Comparison of ENCODE assay signal across 8 cellular contexts in genomic region chr20:5000263-5001173, GRCh38. TPM values are rescaled to one million over a fixed set of nuclear protein-coding genes. Genes with fewer than 3 reads are reported as not detected.
DNase-seq lines count a peak whose midpoint lies in the region; ATAC-seq and TF ChIP-seq lines count a peak whose summit lies in the region.

No MANE protein-coding gene starts in this region.

- in situ Hi-C loops in astrocyte of the cerebellum (cut with HindIII; ENCODE audit: low sequenced_read_pairs) = no loop called here

- H3K4me3 ChIP-seq in astrocyte of the cerebellum (ENCODE audit: low read depth, low read length) = peak overlapping the region; percentile 71
- peak overlapping the region; percentile 90 for H3K4me3 ChIP-seq in psoas muscle

- no peaks in the 10 kb centered on the region for H3K9me3 ChIP-seq in psoas muscle

- intact Hi-C loops in psoas muscle (cut with DNase I) = no loop called here

- H3K36me3 ChIP-seq in psoas muscle (ENCODE audit: insufficient read depth in 1 of 2, low read depth in 1 of 2) = no peaks in the 10 kb centered on the region

- DNase-seq in ELR (ENCODE audit: low read depth) = peak; percentile 28
- peak; percentile 76 for DNase-seq in RKO (ENCODE audit: low spot score)
- DNase-seq in astrocyte of the cerebellum (ENCODE audit: low read depth) = no peak
- peak; percentile 60 for DNase-seq in hepatic stellate cell (ENCODE audit: low spot score)
- DNase-seq in psoas muscle = peak; percentile 50 to 61
- DNase-seq in MV-4-11 (lab: John Stamatoyannopoulos, UW) = no peak
- no peak for DNase-seq in NCI-H2029 treated with DMSO at 0.1 percent for 48 hours (lab: John Stamatoyannopoulos, UW)

- H3K27ac ChIP-seq in psoas muscle = no peak overlapping the region

- WGBS in psoas muscle, 3 donors = 4 to 13% (median 7%) methylated on average over 29 to 53 of the region's 53 CpGs

- H3K27me3 ChIP-seq in psoas muscle (ENCODE audit: insufficient read depth in 3 of 3, low read length in 2 of 3) = no peaks in the 10 kb centered on the region

- TF ChIP-seq CTCF in astrocyte of the cerebellum (IDR thresholded peaks at IDR 0.05; ENCODE audit: low read depth, low read length, missing control alignments) = no peak
- no peak for TF ChIP-seq CTCF in psoas muscle (IDR thresholded peaks at IDR 0.05)

- peaks cover 5% of the 10 kb centered on the region for H3K4me1 ChIP-seq in psoas muscle

- peak; percentile 44 for ATAC-seq in HG02642 (IDR thresholded peaks at IDR 0.05; ENCODE audit: poor library complexity, unreplicated experiment)
- peak; percentile 53 to 74 (median 62) for ATAC-seq in psoas muscle

RNA-seq across cellular contexts. Expression of gene SLC23A2, which starts 0.8 kb away (rescaled TPM):
- 1 to 10 TPM; 3.4 to 4.9 (median 4.2) TPM for total RNA-seq in psoas muscle
- 1 to 10 TPM in 2 of 3 donors, under 1 TPM in 1; 0.87 to 1.4 (median 1.2) TPM for polyA plus RNA-seq in psoas muscle

Comparison
In these comparisons a context has a peak if more than half of its experiments do, and no peak if none do; other contexts are left out.
1. DNase-seq: peak in ELR (single experiment), RKO (single experiment), hepatic stellate cell (single experiment) and psoas muscle (2 of 2); none in astrocyte of the cerebellum (single experiment), MV-4-11 (single experiment) and NCI-H2029 treated with DMSO at 0.1 percent for 48 hours (single experiment).